1 cellular context compared by ENCODE assay signal in the genomic region with DNA sequence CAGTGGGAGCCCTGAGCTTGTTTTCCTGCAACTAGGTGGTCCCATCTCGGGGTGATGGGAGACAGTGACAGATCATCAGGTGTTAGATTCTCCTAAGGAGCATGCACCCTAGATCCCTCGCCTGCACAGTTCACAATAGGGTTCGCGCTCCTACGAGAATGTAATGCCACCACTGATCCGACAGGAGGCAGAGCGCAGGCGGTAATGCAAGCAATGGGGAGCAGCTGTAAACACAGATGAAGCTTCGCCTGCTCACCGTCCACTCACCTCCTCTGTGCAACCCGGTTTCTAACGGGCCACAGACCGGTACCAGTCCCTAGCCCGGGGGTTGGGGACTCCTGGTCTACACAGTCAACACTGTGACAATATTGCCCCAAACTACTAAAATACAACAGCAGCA.
TF ChIP-seq lines count a peak whose summit lies in the region.

No MANE protein-coding gene starts in this region.

TF ChIP-seq in H1, 55 proteins besides CTCF, POLR2A, EP300 and RAD21:
- TF ChIP-seq, protein P1, sequence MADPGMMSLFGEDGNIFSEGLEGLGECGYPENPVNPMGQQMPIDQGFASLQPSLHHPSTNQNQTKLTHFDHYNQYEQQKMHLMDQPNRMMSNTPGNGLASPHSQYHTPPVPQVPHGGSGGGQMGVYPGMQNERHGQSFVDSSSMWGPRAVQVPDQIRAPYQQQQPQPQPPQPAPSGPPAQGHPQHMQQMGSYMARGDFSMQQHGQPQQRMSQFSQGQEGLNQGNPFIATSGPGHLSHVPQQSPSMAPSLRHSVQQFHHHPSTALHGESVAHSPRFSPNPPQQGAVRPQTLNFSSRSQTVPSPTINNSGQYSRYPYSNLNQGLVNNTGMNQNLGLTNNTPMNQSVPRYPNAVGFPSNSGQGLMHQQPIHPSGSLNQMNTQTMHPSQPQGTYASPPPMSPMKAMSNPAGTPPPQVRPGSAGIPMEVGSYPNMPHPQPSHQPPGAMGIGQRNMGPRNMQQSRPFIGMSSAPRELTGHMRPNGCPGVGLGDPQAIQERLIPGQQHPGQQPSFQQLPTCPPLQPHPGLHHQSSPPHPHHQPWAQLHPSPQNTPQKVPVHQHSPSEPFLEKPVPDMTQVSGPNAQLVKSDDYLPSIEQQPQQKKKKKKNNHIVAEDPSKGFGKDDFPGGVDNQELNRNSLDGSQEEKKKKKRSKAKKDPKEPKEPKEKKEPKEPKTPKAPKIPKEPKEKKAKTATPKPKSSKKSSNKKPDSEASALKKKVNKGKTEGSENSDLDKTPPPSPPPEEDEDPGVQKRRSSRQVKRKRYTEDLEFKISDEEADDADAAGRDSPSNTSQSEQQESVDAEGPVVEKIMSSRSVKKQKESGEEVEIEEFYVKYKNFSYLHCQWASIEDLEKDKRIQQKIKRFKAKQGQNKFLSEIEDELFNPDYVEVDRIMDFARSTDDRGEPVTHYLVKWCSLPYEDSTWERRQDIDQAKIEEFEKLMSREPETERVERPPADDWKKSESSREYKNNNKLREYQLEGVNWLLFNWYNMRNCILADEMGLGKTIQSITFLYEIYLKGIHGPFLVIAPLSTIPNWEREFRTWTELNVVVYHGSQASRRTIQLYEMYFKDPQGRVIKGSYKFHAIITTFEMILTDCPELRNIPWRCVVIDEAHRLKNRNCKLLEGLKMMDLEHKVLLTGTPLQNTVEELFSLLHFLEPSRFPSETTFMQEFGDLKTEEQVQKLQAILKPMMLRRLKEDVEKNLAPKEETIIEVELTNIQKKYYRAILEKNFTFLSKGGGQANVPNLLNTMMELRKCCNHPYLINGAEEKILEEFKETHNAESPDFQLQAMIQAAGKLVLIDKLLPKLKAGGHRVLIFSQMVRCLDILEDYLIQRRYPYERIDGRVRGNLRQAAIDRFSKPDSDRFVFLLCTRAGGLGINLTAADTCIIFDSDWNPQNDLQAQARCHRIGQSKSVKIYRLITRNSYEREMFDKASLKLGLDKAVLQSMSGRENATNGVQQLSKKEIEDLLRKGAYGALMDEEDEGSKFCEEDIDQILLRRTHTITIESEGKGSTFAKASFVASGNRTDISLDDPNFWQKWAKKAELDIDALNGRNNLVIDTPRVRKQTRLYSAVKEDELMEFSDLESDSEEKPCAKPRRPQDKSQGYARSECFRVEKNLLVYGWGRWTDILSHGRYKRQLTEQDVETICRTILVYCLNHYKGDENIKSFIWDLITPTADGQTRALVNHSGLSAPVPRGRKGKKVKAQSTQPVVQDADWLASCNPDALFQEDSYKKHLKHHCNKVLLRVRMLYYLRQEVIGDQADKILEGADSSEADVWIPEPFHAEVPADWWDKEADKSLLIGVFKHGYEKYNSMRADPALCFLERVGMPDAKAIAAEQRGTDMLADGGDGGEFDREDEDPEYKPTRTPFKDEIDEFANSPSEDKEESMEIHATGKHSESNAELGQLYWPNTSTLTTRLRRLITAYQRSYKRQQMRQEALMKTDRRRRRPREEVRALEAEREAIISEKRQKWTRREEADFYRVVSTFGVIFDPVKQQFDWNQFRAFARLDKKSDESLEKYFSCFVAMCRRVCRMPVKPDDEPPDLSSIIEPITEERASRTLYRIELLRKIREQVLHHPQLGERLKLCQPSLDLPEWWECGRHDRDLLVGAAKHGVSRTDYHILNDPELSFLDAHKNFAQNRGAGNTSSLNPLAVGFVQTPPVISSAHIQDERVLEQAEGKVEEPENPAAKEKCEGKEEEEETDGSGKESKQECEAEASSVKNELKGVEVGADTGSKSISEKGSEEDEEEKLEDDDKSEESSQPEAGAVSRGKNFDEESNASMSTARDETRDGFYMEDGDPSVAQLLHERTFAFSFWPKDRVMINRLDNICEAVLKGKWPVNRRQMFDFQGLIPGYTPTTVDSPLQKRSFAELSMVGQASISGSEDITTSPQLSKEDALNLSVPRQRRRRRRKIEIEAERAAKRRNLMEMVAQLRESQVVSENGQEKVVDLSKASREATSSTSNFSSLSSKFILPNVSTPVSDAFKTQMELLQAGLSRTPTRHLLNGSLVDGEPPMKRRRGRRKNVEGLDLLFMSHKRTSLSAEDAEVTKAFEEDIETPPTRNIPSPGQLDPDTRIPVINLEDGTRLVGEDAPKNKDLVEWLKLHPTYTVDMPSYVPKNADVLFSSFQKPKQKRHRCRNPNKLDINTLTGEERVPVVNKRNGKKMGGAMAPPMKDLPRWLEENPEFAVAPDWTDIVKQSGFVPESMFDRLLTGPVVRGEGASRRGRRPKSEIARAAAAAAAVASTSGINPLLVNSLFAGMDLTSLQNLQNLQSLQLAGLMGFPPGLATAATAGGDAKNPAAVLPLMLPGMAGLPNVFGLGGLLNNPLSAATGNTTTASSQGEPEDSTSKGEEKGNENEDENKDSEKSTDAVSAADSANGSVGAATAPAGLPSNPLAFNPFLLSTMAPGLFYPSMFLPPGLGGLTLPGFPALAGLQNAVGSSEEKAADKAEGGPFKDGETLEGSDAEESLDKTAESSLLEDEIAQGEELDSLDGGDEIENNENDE (IDR thresholded peaks at IDR 0.05; ENCODE audit: insufficient replicate concordance, low read length) = no peak
- 0 out of 2 replicates have a peak, but pooled peaks have one; percentile 15 for TF ChIP-seq TEAD4 (IDR thresholded peaks at IDR 0.05; ENCODE audit: low read depth, low read length)
